Comparison of ENCODE assay signal across 1 cellular context in genomic region chr1:28027238-28027637, GRCh38.
TF ChIP-seq lines count a peak whose summit lies in the region.

No MANE protein-coding gene starts in this region.

TF ChIP-seq in GM23338, 12 proteins besides CTCF, POLR2A, EP300 and RAD21 (continued from another document):
- TF ChIP-seq ZNF462 (CRISPR knock-in tag; IDR thresholded peaks at IDR 0.05) (no peak), ZNF331 (CRISPR knock-in tag; IDR thresholded peaks at IDR 0.05; ENCODE audit: low read depth) (no peak), CREB1 (CRISPR knock-in tag; IDR thresholded peaks at IDR 0.05; ENCODE audit: low read depth) (no peak), ZNF114 (CRISPR knock-in tag; IDR thresholded peaks at IDR 0.05) (no peak), ETS1 (IDR thresholded peaks at IDR 0.05) (no peak)
